ENCODE assay signal across 14 cellular contexts in the genomic region with DNA sequence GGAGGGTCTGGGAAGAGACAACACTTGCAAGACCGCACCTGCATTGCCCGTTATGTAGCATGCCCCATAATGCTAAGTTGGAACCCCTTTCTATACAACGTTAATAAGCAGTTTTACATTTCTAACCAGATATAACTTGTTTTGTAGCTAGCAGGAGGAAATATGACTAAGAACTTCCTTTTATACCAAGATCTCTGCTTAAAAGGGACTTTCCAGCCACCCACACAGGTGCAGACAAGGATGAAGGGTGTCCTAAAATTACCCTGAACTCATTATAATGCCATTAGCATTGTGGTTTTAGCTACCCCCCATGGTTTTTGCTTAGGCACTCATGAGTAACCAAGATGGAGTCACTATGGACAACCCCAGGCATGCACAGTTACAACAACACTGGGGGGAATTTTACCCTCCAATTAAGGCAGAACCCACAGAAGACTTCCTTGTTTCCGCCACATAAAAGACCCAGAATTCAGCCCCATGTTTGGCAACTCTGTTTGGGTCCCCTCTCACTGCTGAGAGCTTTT.
A peak's percentile ranks its signal among the peaks of the same experiment; 100 is the strongest.
DNase-seq lines count a peak whose midpoint lies in the region; ATAC-seq and TF ChIP-seq lines count a peak whose summit lies in the region.
"Had no signal": no experiment of that assay in that cellular context is flagged by ENCODE, and none has a peak within 500 bp of the region (broad histone marks: within the 10 kb centered on the region; RNA-seq: fewer than 3 reads in every experiment).

No MANE protein-coding gene starts in this region.

- peaks cover 19% of the 10 kb centered on the region for H3K9me3 Mint-ChIP-seq in endodermal cell

- H3K9me3 ChIP-seq in T-helper 17 cell (ENCODE audit: control insufficient read depth, low read length, poor library complexity, severe bottlenecking) = no peaks in the 10 kb centered on the region
- H3K9me3 ChIP-seq in endodermal cell (ENCODE audit: control insufficient read depth, low read length) = peaks cover 50% of the 10 kb centered on the region
- H3K9me3 ChIP-seq: Caco-2 had no signal

- no peak overlapping the region for H3K27ac ChIP-seq in endodermal cell (ENCODE audit: low read depth, low read length)

- no peak overlapping the region for H3K9ac ChIP-seq in endodermal cell (ENCODE audit: extremely low read depth, low read length, poor library complexity, severe bottlenecking)

- H3K4me1 Mint-ChIP-seq in T-helper 17 cell (no peaks in the 10 kb centered on the region), endodermal cell (no peaks in the 10 kb centered on the region)

- DNase-seq in T-helper 17 cell (no peak), endodermal cell (no peak), mesenteric fat pad (ENCODE audit: low spot score) (no peak), NCI-H69 (lab: John Stamatoyannopoulos, UW) (no peak), NCI-H748 treated with DMSO at 0.1 percent for 48 hours (lab: John Stamatoyannopoulos, UW) (no peak)
- DNase-seq: activated naive CD4-positive, alpha-beta T cell; Caco-2; effector CD8-positive, alpha-beta T cell; Karpas-422; NCI-H510A treated with DMSO at 0.1 percent for 48 hours; T1000 had no signal

- ATAC-seq in GM18498 (IDR thresholded peaks at IDR 0.05; ENCODE audit: unreplicated experiment) = peak; percentile 89
- ATAC-seq in GM19397 (IDR thresholded peaks at IDR 0.05; ENCODE audit: unreplicated experiment) = peak; percentile 85
- peak; percentile 78 for ATAC-seq in HG02970 (IDR thresholded peaks at IDR 0.05; ENCODE audit: low FRiP score, unreplicated experiment)
- ATAC-seq in T-helper 17 cell = peak; percentile 44

- H3K27ac Mint-ChIP-seq in T-helper 17 cell = no peak overlapping the region
- no peak overlapping the region for H3K27ac Mint-ChIP-seq in endodermal cell

- H3K4me3 Mint-ChIP-seq in T-helper 17 cell (no peak overlapping the region), endodermal cell (no peak overlapping the region)

- no peaks in the 10 kb centered on the region for H3K27me3 Mint-ChIP-seq in T-helper 17 cell
- H3K27me3 Mint-ChIP-seq in endodermal cell (ENCODE audit: insufficient read depth) = no peaks in the 10 kb centered on the region

- H3K36me3 ChIP-seq in endodermal cell (ENCODE audit: control insufficient read depth, insufficient read depth, low read length) = no peaks in the 10 kb centered on the region

- no peaks in the 10 kb centered on the region for H3K36me3 Mint-ChIP-seq in T-helper 17 cell (ENCODE audit: low read depth)
- H3K36me3 Mint-ChIP-seq in endodermal cell (ENCODE audit: low read depth) = no peaks in the 10 kb centered on the region

- no peak overlapping the region for H3K4me3 ChIP-seq in endodermal cell (ENCODE audit: low read length)

- WGBS in endodermal cell (ENCODE audit: insufficient coverage in 1 of 2, insufficient read length in 1 of 2), 2 experiments = 70 to 80% methylated on average over 2 to 4 of the region's 4 CpGs

- TF ChIP-seq CTCF in endodermal cell (conservative IDR thresholded peaks at IDR 0.05) = no peak

- no peaks in the 10 kb centered on the region for H3K27me3 ChIP-seq in endodermal cell (ENCODE audit: control insufficient read depth, insufficient read depth, low read length, poor library complexity, severe bottlenecking)

- H3K4me1 ChIP-seq in endodermal cell (ENCODE audit: control insufficient read depth, insufficient read depth, low read length) = no peaks in the 10 kb centered on the region
- H3K4me1 ChIP-seq: Caco-2 had no signal
